In the genomic region with DNA sequence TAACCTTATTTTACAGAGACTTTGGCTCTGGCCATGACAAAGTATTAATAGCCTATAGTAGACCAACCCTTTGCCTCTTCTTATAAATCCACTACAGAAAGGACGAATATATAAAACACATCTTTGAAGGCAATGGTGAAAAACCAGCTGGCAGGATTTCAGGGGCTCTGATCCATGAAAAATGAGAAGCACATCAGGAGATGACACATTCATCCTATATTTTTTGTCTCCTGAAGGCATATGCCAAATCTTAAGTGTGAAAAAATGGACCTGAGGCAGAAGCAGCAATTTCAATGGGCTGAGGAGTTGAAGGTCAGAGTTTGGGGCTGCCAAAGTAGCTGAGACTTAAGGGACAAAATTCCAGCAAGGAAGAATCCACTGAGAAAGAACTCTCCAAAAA, we compare ENCODE assay signal across 1 cellular context.
TF ChIP-seq lines count a peak whose summit lies in the region.

No MANE protein-coding gene starts in this region.

TF ChIP-seq in GM23338, 12 proteins besides CTCF, POLR2A, EP300 and RAD21 (continued from another document):
- TF ChIP-seq, protein P1, sequence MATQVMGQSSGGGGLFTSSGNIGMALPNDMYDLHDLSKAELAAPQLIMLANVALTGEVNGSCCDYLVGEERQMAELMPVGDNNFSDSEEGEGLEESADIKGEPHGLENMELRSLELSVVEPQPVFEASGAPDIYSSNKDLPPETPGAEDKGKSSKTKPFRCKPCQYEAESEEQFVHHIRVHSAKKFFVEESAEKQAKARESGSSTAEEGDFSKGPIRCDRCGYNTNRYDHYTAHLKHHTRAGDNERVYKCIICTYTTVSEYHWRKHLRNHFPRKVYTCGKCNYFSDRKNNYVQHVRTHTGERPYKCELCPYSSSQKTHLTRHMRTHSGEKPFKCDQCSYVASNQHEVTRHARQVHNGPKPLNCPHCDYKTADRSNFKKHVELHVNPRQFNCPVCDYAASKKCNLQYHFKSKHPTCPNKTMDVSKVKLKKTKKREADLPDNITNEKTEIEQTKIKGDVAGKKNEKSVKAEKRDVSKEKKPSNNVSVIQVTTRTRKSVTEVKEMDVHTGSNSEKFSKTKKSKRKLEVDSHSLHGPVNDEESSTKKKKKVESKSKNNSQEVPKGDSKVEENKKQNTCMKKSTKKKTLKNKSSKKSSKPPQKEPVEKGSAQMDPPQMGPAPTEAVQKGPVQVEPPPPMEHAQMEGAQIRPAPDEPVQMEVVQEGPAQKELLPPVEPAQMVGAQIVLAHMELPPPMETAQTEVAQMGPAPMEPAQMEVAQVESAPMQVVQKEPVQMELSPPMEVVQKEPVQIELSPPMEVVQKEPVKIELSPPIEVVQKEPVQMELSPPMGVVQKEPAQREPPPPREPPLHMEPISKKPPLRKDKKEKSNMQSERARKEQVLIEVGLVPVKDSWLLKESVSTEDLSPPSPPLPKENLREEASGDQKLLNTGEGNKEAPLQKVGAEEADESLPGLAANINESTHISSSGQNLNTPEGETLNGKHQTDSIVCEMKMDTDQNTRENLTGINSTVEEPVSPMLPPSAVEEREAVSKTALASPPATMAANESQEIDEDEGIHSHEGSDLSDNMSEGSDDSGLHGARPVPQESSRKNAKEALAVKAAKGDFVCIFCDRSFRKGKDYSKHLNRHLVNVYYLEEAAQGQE (IDR thresholded peaks at IDR 0.05; ENCODE audit: unreplicated experiment) = no peak
- TF ChIP-seq STAT1 (IDR thresholded peaks at IDR 0.05; ENCODE audit: unreplicated experiment) (no peak), JUNB (IDR thresholded peaks at IDR 0.05; ENCODE audit: unreplicated experiment) (no peak)
